Comparison of ENCODE assay signal across 8 cellular contexts in the genomic region with DNA sequence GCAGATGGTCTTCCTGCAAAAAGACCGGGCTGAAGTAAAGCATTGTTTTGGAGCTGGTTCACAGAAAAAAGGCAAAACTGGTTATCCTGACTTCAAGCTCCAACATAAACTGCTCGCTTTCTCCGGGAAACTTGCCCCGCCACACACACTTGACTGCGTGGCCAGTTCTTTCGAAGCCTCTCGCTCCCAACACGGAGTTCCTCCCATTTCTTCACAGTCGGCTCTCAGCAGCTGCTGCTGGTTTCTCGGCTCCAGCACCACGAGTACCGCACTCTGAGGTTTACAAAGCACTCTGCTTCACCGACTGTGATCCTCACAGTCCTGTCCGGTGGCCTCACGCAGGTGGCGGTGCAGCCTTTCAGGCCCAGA. TPM values are rescaled to one million over a fixed set of nuclear protein-coding genes. Genes with fewer than 3 reads are reported as not detected.
DNase-seq lines count a peak whose midpoint lies in the region; ATAC-seq, FAIRE-seq and TF ChIP-seq lines count a peak whose summit lies in the region.

No MANE protein-coding gene starts in this region.

- H3K27me3 Mint-ChIP-seq in naive thymus-derived CD8-positive, alpha-beta T cell = peaks cover 0 to 4% (median 0%) of the 10 kb centered on the region in 5 donors

- peak overlapping the region; percentile 75 to 86 for H3K4me2 ChIP-seq in H1 (ENCODE audit: insufficient read depth in 1 of 2, low read depth in 2 of 2, low read length in 2 of 2)

- ATAC-seq in naive thymus-derived CD8-positive, alpha-beta T cell = no peak
- ATAC-seq in HG03432 (IDR thresholded peaks at IDR 0.05; ENCODE audit: unreplicated experiment) = no peak

- H3K9ac ChIP-seq in H1 (replicated peaks in 1 of 4; ENCODE audit: extremely low read depth in 1 of 4, low read depth in 3 of 4, low read length in 3 of 4) = peak overlapping the region; percentile 90 to 97 (median 93)

- H3K14ac ChIP-seq in H1 (ENCODE audit: insufficient read length) = no peak overlapping the region

- TF ChIP-seq CTCF in H1 (IDR thresholded peaks at IDR 0.05; ENCODE audit: control extremely low read depth in 1 of 3, insufficient read depth in 1 of 3, low read depth in 1 of 3, low read length in 3 of 3) = no peak

- peak overlapping the region; percentile 63 for H3K56ac ChIP-seq in H1 (replicated peaks; ENCODE audit: insufficient read length, low read depth, low read length)

- H3K9me3 Mint-ChIP-seq in naive thymus-derived CD8-positive, alpha-beta T cell = no peaks in the 10 kb centered on the region

- H2AFZ ChIP-seq in H1 (ENCODE audit: low read length) = peak overlapping the region; percentile 44; the same call in 1 of the 2 replicates

- H3K18ac ChIP-seq in H1 (ENCODE audit: extremely low read depth, low read length) = peak overlapping the region; percentile 93; the same call in 1 of the 2 replicates

- H3K4me3 Mint-ChIP-seq in naive thymus-derived CD8-positive, alpha-beta T cell = peak overlapping the region; percentile 92 to 100 (median 96)

- H4K8ac ChIP-seq in H1 (ENCODE audit: extremely low read depth, insufficient read depth, low read length) = peak overlapping the region; percentile 98

- FAIRE-seq in H1 (lab: Jason Lieb, UNC) = no peak

- H3K36me3 Mint-ChIP-seq in naive thymus-derived CD8-positive, alpha-beta T cell = peaks cover 0 to 20% (median 5%) of the 10 kb centered on the region in 3 donors

- no peaks in the 10 kb centered on the region for H3K9me3 ChIP-seq in H1 (ENCODE audit: insufficient read depth in 2 of 2, low read depth in 1 of 2, low read length in 1 of 2)

- no peak overlapping the region for H2BK15ac ChIP-seq in H1 (ENCODE audit: low read length)

- no peak for TF ChIP-seq EP300 in H1 (IDR thresholded peaks at IDR 0.05; ENCODE audit: borderline replicate concordance in 1 of 2, low read depth in 2 of 2, low read length in 2 of 2)

- no peaks in the 10 kb centered on the region; the same call in 1 of the 2 replicates for H3K79me1 ChIP-seq in H1 (ENCODE audit: low read depth, low read length)

- H3K27ac Mint-ChIP-seq in naive thymus-derived CD8-positive, alpha-beta T cell = peak overlapping the region; percentile 84 to 99 (median 98)

- peaks cover 8 to 21% (median 18%) of the 10 kb centered on the region in 4 donors for H3K4me1 Mint-ChIP-seq in naive thymus-derived CD8-positive, alpha-beta T cell

- peak overlapping the region; percentile 98 for H3K27ac ChIP-seq in H1 (ENCODE audit: low read depth, low read length)

- peak; percentile 76 for DNase-seq in NCI-H2227 treated with DMSO at 0.1 percent for 48 hours (lab: John Stamatoyannopoulos, UW)
- DNase-seq in NCI-H2227 (lab: John Stamatoyannopoulos, UW; ENCODE audit: unreplicated experiment) = no peak
- peak; percentile 28 for DNase-seq in NOMO-1 treated with DMSO at 0.1 percent for 48 hours (lab: John Stamatoyannopoulos, UW; ENCODE audit: unreplicated experiment)
- no peak for DNase-seq in H1 (ENCODE audit: low read depth in 1 of 2, low spot score in 2 of 2)
- DNase-seq in naive thymus-derived CD8-positive, alpha-beta T cell = no peak
- DNase-seq in mucosa of gallbladder (ENCODE audit: low spot score) = no peak
- no peak for DNase-seq in RKO (ENCODE audit: low spot score)

- no peak overlapping the region for H4K91ac ChIP-seq in H1 (replicated peaks; ENCODE audit: insufficient read length, low read length)

- peaks cover 0 to 5% (median 2%) of the 10 kb centered on the region in 4 experiments; a peak in 3 of 7 replicates for H3K4me1 ChIP-seq in H1 (replicated peaks in 1 of 4; ENCODE audit: control insufficient read depth in 3 of 4, insufficient read depth in 4 of 4, low read length in 3 of 4)

- no peak for TF ChIP-seq RAD21 in H1 (IDR thresholded peaks at IDR 0.05 in 1 of 2, conservative IDR thresholded peaks at IDR 0.05 in 1 of 2; ENCODE audit: low read depth in 2 of 2, low read length in 2 of 2)

- no peak for TF ChIP-seq POLR2A in H1 (IDR thresholded peaks at IDR 0.05; ENCODE audit: control extremely low read depth in 1 of 2, low read depth in 2 of 2, low read length in 2 of 2)

- no peak overlapping the region for H2BK20ac ChIP-seq in H1 (ENCODE audit: low read length)

- CTCF ChIA-PET in H1 (lab: Charles Lee; ENCODE audit: partially characterized antibody) = interaction anchor here (0.6 to 1.3 kb wide), 5 partner anchors 9 to 689 kb away, joined by 3 to 4 read pairs (median 3); no protein-coding TSS in a partner anchor

- H4K5ac ChIP-seq in H1 (ENCODE audit: insufficient read length, low read depth, low read length) = peak overlapping the region; percentile 92

- peak overlapping the region; percentile 82 to 97 (median 92) for H3K4me3 ChIP-seq in H1 (ENCODE audit: extremely low read depth in 1 of 4, insufficient read depth in 2 of 4, low read depth in 3 of 4, low read length in 4 of 4)

- 17% methylated on average over 16 of the region's 16 CpGs; no CpG with 5 or more reads in 1 of the 2 experiments for WGBS in H1 (ENCODE audit: extremely low coverage in 1 of 2, insufficient coverage in 1 of 2, insufficient read length in 1 of 2, insufficient replicate concordance in 2 of 2, low coverage in 1 of 2, low lambda C conversion rate in 2 of 2, missing lambda C conversion rate in 1 of 2), 2 experiments

- no peak overlapping the region for H2AK5ac ChIP-seq in H1 (ENCODE audit: low read depth, low read length)

- no peaks in the 10 kb centered on the region for H4K20me1 ChIP-seq in H1 (replicated peaks in 1 of 2; ENCODE audit: control insufficient read depth in 1 of 2, insufficient read depth in 2 of 2, low read length in 2 of 2)

- H2BK120ac ChIP-seq in H1 (replicated peaks; ENCODE audit: low read depth, low read length) = no peak overlapping the region

- peak overlapping the region; percentile 94 for H2BK5ac ChIP-seq in H1 (ENCODE audit: low read depth, low read length)

- peaks cover 4% of the 10 kb centered on the region for H3K23me2 ChIP-seq in H1 (ENCODE audit: low read depth, low read length)

- POLR2A ChIA-PET in H1 (lab: Charles Lee; ENCODE audit: partially characterized antibody) = interaction anchor here (0.8 to 4.0 kb wide), 20 partner anchors 9 to 436 kb away, joined by 3 to 49 read pairs (median 6); partner anchors contain the start of genes EI24, FEZ1, HYLS1 and STT3A
- POLR2A ChIA-PET in naive thymus-derived CD8-positive, alpha-beta T cell (lab: Charles Lee) = interaction anchor here (1.0 to 2.5 kb wide), 6 partner anchors 32 to 682 kb away, joined by 3 to 32 read pairs (median 6); partner anchors contain the start of genes EI24, FOXRED1, HYLS1 and SRPRA

- peaks cover 8 to 33% of the 10 kb centered on the region in 2 experiments; a peak in 3 of 4 replicates for H3K79me2 ChIP-seq in H1 (ENCODE audit: control insufficient read depth in 1 of 2, insufficient read depth in 2 of 2, low read length in 2 of 2)

- no peak overlapping the region for H3K23ac ChIP-seq in H1 (ENCODE audit: insufficient read length)

- H2BK12ac ChIP-seq in H1 (ENCODE audit: low read depth, low read length) = peak overlapping the region; percentile 55; the same call in 1 of the 2 replicates

- peak overlapping the region; percentile 50 for H3K4ac ChIP-seq in H1 (replicated peaks; ENCODE audit: insufficient read length, low read depth, low read length)

- H3K36me3 ChIP-seq in H1 (ENCODE audit: control insufficient read depth in 2 of 4, insufficient read depth in 4 of 4, low read length in 3 of 4) = peaks cover 6 to 46% (median 26%) of the 10 kb centered on the region in 4 experiments

- H3K27me3 ChIP-seq in H1 (replicated peaks in 1 of 4; ENCODE audit: control insufficient read depth in 3 of 4, extremely low read depth in 1 of 4, insufficient read depth in 3 of 4, low read length in 3 of 4) = no peaks in the 10 kb centered on the region

RNA-seq across cellular contexts. Expression of gene CHEK1, which starts 0.2 kb away (rescaled TPM):
- total RNA-seq in H1 (2021; fragmentation: NEBNext Ultra II Directional; extraction: Animal tissue kit (Norgen Biotek cat#: 25700)) = 133 and 139 TPM in 2 replicates
- 24.1 and 37.7 TPM in 2 replicates for polyA plus RNA-seq in H1 (2011; rRNA removed)
- polyA plus RNA-seq in H1 (2011; cell fraction: cytosol; rRNA removed) = 57.4 TPM
- polyA plus RNA-seq in H1 (2011; cell fraction: nucleus; rRNA removed) = 20.1 TPM
- polyA plus RNA-seq in H1 (2012, experiment 1 of 2) = 71.0 to 99.0 TPM (median 90.8 TPM) in 4 replicates
- polyA plus RNA-seq in H1 (2012, experiment 2 of 2) = 22.8 TPM
- 58.7 TPM for polyA plus RNA-seq in H1 (2013, experiment 1 of 2)
- 62.3 TPM for polyA plus RNA-seq in H1 (2013, experiment 2 of 2)
- 47.5 and 63.3 TPM in 2 replicates for polyA minus RNA-seq in H1 (2011; rRNA and poly(A)+ RNA removed)
- polyA minus RNA-seq in H1 (2011; cell fraction: cytosol; rRNA and poly(A)+ RNA removed) = 42.7 TPM
- 79.2 TPM for polyA minus RNA-seq in H1 (2011; cell fraction: nucleus; rRNA and poly(A)+ RNA removed)
- 1 to 10 TPM; 2.0 to 2.1 TPM for total RNA-seq in naive thymus-derived CD8-positive, alpha-beta T cell
- 1 to 10 TPM; 1.0 to 2.1 (median 1.3) TPM for polyA plus RNA-seq in naive thymus-derived CD8-positive, alpha-beta T cell
- 4.9 TPM for total RNA-seq in mucosa of gallbladder

RNA-seq across cellular contexts. Expression of gene STT3A, which starts 32.6 kb away (rescaled TPM):
- total RNA-seq in H1 (2021; fragmentation: NEBNext Ultra II Directional; extraction: Animal tissue kit (Norgen Biotek cat#: 25700)) = 173 and 175 TPM in 2 replicates
- 124 and 211 TPM in 2 replicates for polyA plus RNA-seq in H1 (2011; rRNA removed)
- polyA plus RNA-seq in H1 (2011; cell fraction: cytosol; rRNA removed) = 140 TPM
- polyA plus RNA-seq in H1 (2011; cell fraction: nucleus; rRNA removed) = 141 TPM
- polyA plus RNA-seq in H1 (2012, experiment 1 of 2) = 152 to 205 TPM (median 167 TPM) in 4 replicates
- polyA plus RNA-seq in H1 (2012, experiment 2 of 2) = 61.1 TPM
- polyA plus RNA-seq in H1 (2013, experiment 1 of 2) = 234 TPM
- 232 TPM for polyA plus RNA-seq in H1 (2013, experiment 2 of 2)
- 907 and 996 TPM in 2 replicates for polyA minus RNA-seq in H1 (2011; rRNA and poly(A)+ RNA removed)
- 189 TPM for polyA minus RNA-seq in H1 (2011; cell fraction: cytosol; rRNA and poly(A)+ RNA removed)
- 287 TPM for polyA minus RNA-seq in H1 (2011; cell fraction: nucleus; rRNA and poly(A)+ RNA removed)
- 10 to 100 TPM; 57.0 to 64.5 TPM for total RNA-seq in naive thymus-derived CD8-positive, alpha-beta T cell
- polyA plus RNA-seq in naive thymus-derived CD8-positive, alpha-beta T cell = 10 to 100 TPM; 36.8 to 53.4 (median 40.1) TPM
- 139 TPM for total RNA-seq in mucosa of gallbladder

RNA-seq across cellular contexts. Expression of gene ACRV1, which starts 55.4 kb away (rescaled TPM):
- total RNA-seq in H1 (2021; fragmentation: NEBNext Ultra II Directional; extraction: Animal tissue kit (Norgen Biotek cat#: 25700)) = not detected in 2 replicates
- polyA plus RNA-seq in H1 (2011; rRNA removed) = 0.06 TPM in 1 of 2 replicates, not detected in the other
- polyA plus RNA-seq in H1 (2011; cell fraction: cytosol; rRNA removed) = not detected
- polyA plus RNA-seq in H1 (2011; cell fraction: nucleus; rRNA removed) = 0.19 TPM
- polyA plus RNA-seq in H1 (2012, experiment 1 of 2) = 0.23 to 0.40 TPM (median 0.33 TPM) in 4 replicates
- polyA plus RNA-seq in H1 (2012, experiment 2 of 2) = not detected
- polyA plus RNA-seq in H1 (2013, experiment 1 of 2) = not detected
- 0.06 TPM for polyA plus RNA-seq in H1 (2013, experiment 2 of 2)
- 0.06 TPM in 1 of 2 replicates, not detected in the other for polyA minus RNA-seq in H1 (2011; rRNA and poly(A)+ RNA removed)
- polyA minus RNA-seq in H1 (2011; cell fraction: cytosol; rRNA and poly(A)+ RNA removed) = not detected
- polyA minus RNA-seq in H1 (2011; cell fraction: nucleus; rRNA and poly(A)+ RNA removed) = not detected
- total RNA-seq in naive thymus-derived CD8-positive, alpha-beta T cell = not detected
- polyA plus RNA-seq in naive thymus-derived CD8-positive, alpha-beta T cell = not detected
- not detected for total RNA-seq in mucosa of gallbladder

RNA-seq across cellular contexts. Expression of gene EI24, which starts 55.9 kb away (rescaled TPM):
- 130 and 135 TPM in 2 replicates for total RNA-seq in H1 (2021; fragmentation: NEBNext Ultra II Directional; extraction: Animal tissue kit (Norgen Biotek cat#: 25700))
- polyA plus RNA-seq in H1 (2011; rRNA removed) = 176 and 264 TPM in 2 replicates
- 161 TPM for polyA plus RNA-seq in H1 (2011; cell fraction: cytosol; rRNA removed)
- polyA plus RNA-seq in H1 (2011; cell fraction: nucleus; rRNA removed) = 70.8 TPM
- 130 to 142 TPM (median 141 TPM) in 4 replicates for polyA plus RNA-seq in H1 (2012, experiment 1 of 2)
- 111 TPM for polyA plus RNA-seq in H1 (2012, experiment 2 of 2)
- polyA plus RNA-seq in H1 (2013, experiment 1 of 2) = 119 TPM
- 139 TPM for polyA plus RNA-seq in H1 (2013, experiment 2 of 2)
- polyA minus RNA-seq in H1 (2011; rRNA and poly(A)+ RNA removed) = 143 and 171 TPM in 2 replicates
- 48.1 TPM for polyA minus RNA-seq in H1 (2011; cell fraction: cytosol; rRNA and poly(A)+ RNA removed)
- 41.1 TPM for polyA minus RNA-seq in H1 (2011; cell fraction: nucleus; rRNA and poly(A)+ RNA removed)
- total RNA-seq in naive thymus-derived CD8-positive, alpha-beta T cell = 10 to 100 TPM; 34.6 to 39.4 TPM
- polyA plus RNA-seq in naive thymus-derived CD8-positive, alpha-beta T cell = 10 to 100 TPM; 56.0 to 84.4 (median 74.0) TPM
- total RNA-seq in mucosa of gallbladder = 77.3 TPM

Comparison
In these comparisons a context has a peak if more than half of its experiments do, and no peak if none do; other contexts are left out.
1. DNase-seq: peak in NCI-H2227 treated with DMSO at 0.1 percent for 48 hours (single experiment) and NOMO-1 treated with DMSO at 0.1 percent for 48 hours (single experiment); none in NCI-H2227 (single experiment), H1 (0 of 2), naive thymus-derived CD8-positive, alpha-beta T cell (0 of 10), mucosa of gallbladder (single experiment) and RKO (single experiment).
2. RNA of gene CHEK1, which starts 0.2 kb away (total RNA-seq): 133 to 139 TPM in H1; 4.9 TPM in mucosa of gallbladder (single experiment) and 2.0 to 2.1 TPM in naive thymus-derived CD8-positive, alpha-beta T cell; every median in the first group is over 10 times any median in the second.